In genomic region chr13:105827074-105827473, GRCh38 we compare ENCODE assay signal across 7 cellular contexts.
"Had no signal": no experiment of that assay in that cellular context is flagged by ENCODE, and none has a peak within 500 bp of the region (broad histone marks: within the 10 kb centered on the region; RNA-seq: fewer than 3 reads in every experiment).

No MANE protein-coding gene starts in this region.

- H3K4me3 ChIP-seq: GM23248, K562 had no signal

- H3K4me1 Mint-ChIP-seq: H9 had no signal

- ATAC-seq: K562 had no signal

- H3K27ac Mint-ChIP-seq: H9 had no signal

- H3K9ac ChIP-seq: GM23248 had no signal

- H3K4me3 Mint-ChIP-seq: H9 had no signal

- DNase-seq: GM23248, GOT3, H9, HCEC 1CT, IMR-90 had no signal

- H3K27ac ChIP-seq: GM23248 had no signal

- H2AFZ ChIP-seq: GM23248 had no signal

- FAIRE-seq: HTR-8/SVneo, K562 had no signal
